In genomic region chrX:16712116-16712824, GRCh38 we compare ENCODE assay signal across 8 cellular contexts.
DNase-seq lines count a peak whose midpoint lies in the region; ATAC-seq and TF ChIP-seq lines count a peak whose summit lies in the region.

Gene CTPS2, minus strand, starts transcription at chrX:16712669. Its CDS starts 9,767 bp downstream, at chrX:16702902.

- TF ChIP-seq POLR2A in NB4 (IDR thresholded peaks at IDR 0.05; ENCODE audit: extremely low read depth, insufficient read length), result no peak

- H3K27me3 Mint-ChIP-seq in central memory CD8-positive, alpha-beta T cell, result no peaks in the 10 kb centered on the region

- DNase-seq in NCI-H1694 (lab: John Stamatoyannopoulos, UW), result peak; percentile 0
- no peak for DNase-seq in NCI-H1694 treated with DMSO at 0.1 percent for 48 hours (lab: John Stamatoyannopoulos, UW)
- DNase-seq in HEK293T (ENCODE audit: extremely low spot score), result peak; percentile 62
- DNase-seq in NB4 (ENCODE audit: low read depth), result peak; percentile 71
- DNase-seq in central memory CD8-positive, alpha-beta T cell (ENCODE audit: low spot score in 2 of 2), result peak; percentile 13 to 16
- peak; percentile 59 for DNase-seq in iris pigment epithelial cell (ENCODE audit: low read depth)
- DNase-seq in stimulated activated CD4-positive, alpha-beta T cell treated with anti-CD3 and anti-CD28 coated beads, Interleukin-12 subunit alpha, Interleukin-12 subunit beta, amount 100 ng/mL, for 24 hours (ENCODE audit: low read depth in 2 of 2), result peak; percentile 5 to 32

- H3K27ac ChIP-seq in VCaP, result peak within 1 kb of the TSS; percentile 88

- H3K9me3 Mint-ChIP-seq in central memory CD8-positive, alpha-beta T cell, result no peaks in the 10 kb centered on the region

- peaks cover 5% of the 10 kb centered on the region for H3K4me1 Mint-ChIP-seq in central memory CD8-positive, alpha-beta T cell

- peak; percentile 76 for ATAC-seq in central memory CD8-positive, alpha-beta T cell (replicated peaks; ENCODE audit: extremely low read depth, poor library complexity, severe bottlenecking)

- peak within 1 kb of the TSS; percentile 82 for H3K27ac Mint-ChIP-seq in central memory CD8-positive, alpha-beta T cell (ENCODE audit: low read depth)

- no peak for TF ChIP-seq CTCF in NB4 (IDR thresholded peaks at IDR 0.05; ENCODE audit: low read depth, low read length)
- TF ChIP-seq CTCF in VCaP (conservative IDR thresholded peaks at IDR 0.05), result no peak

- peaks cover 1% of the 10 kb centered on the region for H3K36me3 Mint-ChIP-seq in central memory CD8-positive, alpha-beta T cell (ENCODE audit: insufficient read depth)

- peak within 1 kb of the TSS; percentile 62 for H3K4me3 ChIP-seq in NB4 (ENCODE audit: low read depth, low read length)

- POLR2A ChIA-PET in HEK293T (lab: Yijun Ruan, JAX), result interaction anchor here (0.7 to 3.7 kb wide), 5 partner anchors 9 to 59 kb away, joined by 3 to 23 read pairs (median 6); partner anchors contain the start of gene SYAP1

- CTCF ChIA-PET in HEK293T (lab: Yijun Ruan, JAX), result interaction anchor here (0.7 to 1.0 kb wide), 2 partner anchors 17 to 64 kb away, joined by 3 read pairs; no protein-coding TSS in a partner anchor

- H3K4me3 Mint-ChIP-seq in central memory CD8-positive, alpha-beta T cell, result peak within 1 kb of the TSS; percentile 87

TF ChIP-seq in HEK293T, 16 proteins besides CTCF, POLR2A, EP300 and RAD21:
- TF ChIP-seq NFRKB (IDR thresholded peaks at IDR 0.05) (no peak), FOXK2 (IDR thresholded peaks at IDR 0.05) (no peak), ZNF384 (IDR thresholded peaks at IDR 0.05) (no peak), L3MBTL2 (conservative IDR thresholded peaks at IDR 0.05) (peak; percentile 37), ARNT (IDR thresholded peaks at IDR 0.05) (no peak), BHLHE40 (IDR thresholded peaks at IDR 0.05; ENCODE audit: borderline replicate concordance) (no peak)
TF ChIP-seq in HEK293T: peak in this region for 1.
